ENCODE assay signal across 23 cellular contexts in genomic region chr1:51910182-51910581, GRCh38. TPM values are rescaled to one million over a fixed set of nuclear protein-coding genes. Genes with fewer than 3 reads are reported as not detected.
DNase-seq lines count a peak whose midpoint lies in the region; ATAC-seq and TF ChIP-seq lines count a peak whose summit lies in the region.
"Had no signal": no experiment of that assay in that cellular context is flagged by ENCODE, and none has a peak within 500 bp of the region (broad histone marks: within the 10 kb centered on the region; RNA-seq: fewer than 3 reads in every experiment).

No MANE protein-coding gene starts in this region.

- H3K79me2 ChIP-seq in SK-N-SH (ENCODE audit: insufficient read depth) = no peaks in the 10 kb centered on the region

- POLR2A ChIA-PET in SK-N-SH (lab: Yijun Ruan, JAX) = no interaction called here
- POLR2A ChIA-PET in WTC11 (lab: Charles Lee) = no interaction called here

- H2AFZ ChIP-seq in SK-N-SH (ENCODE audit: low read depth) = no peak overlapping the region
- H2AFZ ChIP-seq: GM23248 had no signal

- H3K27ac Mint-ChIP-seq in WTC11 = 0 out of 2 replicates have a peak overlapping the region, but pooled peaks have one; percentile 31
- H3K27ac Mint-ChIP-seq in nephron progenitor cell = no peak overlapping the region
- H3K27ac Mint-ChIP-seq: CD14-positive monocyte had no signal

- peaks cover 29% of the 10 kb centered on the region for H3K36me3 Mint-ChIP-seq in WTC11
- H3K36me3 Mint-ChIP-seq in nephron progenitor cell (ENCODE audit: low read depth) = no peaks in the 10 kb centered on the region
- H3K36me3 Mint-ChIP-seq: CD14-positive monocyte; CD4-positive, alpha-beta memory T cell had no signal

- no peak overlapping the region for H3K9ac ChIP-seq in SK-N-SH
- H3K9ac ChIP-seq: BLaER1, GM23248 had no signal

- CTCF ChIA-PET in SK-N-SH (lab: Yijun Ruan, JAX) (interaction anchor here (0.6 kb wide), 1 partner anchor 297 kb away, joined by 3 read pairs; no protein-coding TSS in a partner anchor), WTC11 (lab: Charles Lee) (interaction anchor here (1.1 kb wide), 2 partner anchors 13 to 16 kb away, joined by 3 to 4 read pairs; no protein-coding TSS in a partner anchor)

- no peak overlapping the region for H3K4me3 Mint-ChIP-seq in WTC11
- H3K4me3 Mint-ChIP-seq in nephron progenitor cell = no peak overlapping the region
- H3K4me3 Mint-ChIP-seq: CD14-positive monocyte; CD4-positive, alpha-beta memory T cell had no signal

- H3K27ac ChIP-seq in SK-N-SH (ENCODE audit: low read depth in 2 of 2, low read length in 1 of 2) = no peak overlapping the region; a peak in 1 of 4 replicates
- H3K27ac ChIP-seq: 22Rv1, A549, BLaER1, GM23248, HL-60 had no signal

- H3K4me1 ChIP-seq in SK-N-SH (ENCODE audit: control insufficient read depth in 1 of 2, insufficient read depth in 2 of 2, low read depth in 1 of 2, low read length in 1 of 2) = peaks cover 0 to 6% of the 10 kb centered on the region in 2 experiments; a peak in 2 of 4 replicates

- H3K4me1 Mint-ChIP-seq in WTC11 = peaks cover 19% of the 10 kb centered on the region
- peaks cover 14% of the 10 kb centered on the region for H3K4me1 Mint-ChIP-seq in nephron progenitor cell
- H3K4me1 Mint-ChIP-seq: CD14-positive monocyte had no signal

- no peak overlapping the region for H3K4me3 ChIP-seq in SK-N-SH (ENCODE audit: low read depth in 2 of 2, low read length in 1 of 2)
- H3K4me3 ChIP-seq: A549, BLaER1, GM12878, GM23248 had no signal

- TF ChIP-seq CTCF in SK-N-SH (IDR thresholded peaks at IDR 0.05) (no peak), WTC11 (IDR thresholded peaks at IDR 0.05) (no peak), nephron progenitor cell (IDR thresholded peaks at IDR 0.05) (no peak)

- H3K27me3 Mint-ChIP-seq in WTC11 (ENCODE audit: low read depth) = no peaks in the 10 kb centered on the region
- peaks cover 20% of the 10 kb centered on the region for H3K27me3 Mint-ChIP-seq in nephron progenitor cell (ENCODE audit: low read depth, poor library complexity)

- 69% methylated on average over 2 of the region's 2 CpGs for WGBS in SK-N-SH (ENCODE audit: low lambda C conversion rate)

- H3K9me3 Mint-ChIP-seq in WTC11 (peaks cover 6% of the 10 kb centered on the region), nephron progenitor cell (peaks cover 12% of the 10 kb centered on the region)

- ATAC-seq in SK-N-SH treated with all-trans-retinoic acid at 6 μM for 48 hours (peak; percentile 30), WTC11 (no peak), GM18517 (IDR thresholded peaks at IDR 0.05; ENCODE audit: unreplicated experiment) (no peak), GM21529 (IDR thresholded peaks at IDR 0.05; ENCODE audit: unreplicated experiment) (no peak)
- ATAC-seq: A549, GM12878, HCT116 had no signal

- no peaks in the 10 kb centered on the region for H3F3A ChIP-seq in SK-N-SH (replicated peaks; ENCODE audit: insufficient read depth)

- no peak for TF ChIP-seq EP300 in SK-N-SH (IDR thresholded peaks at IDR 0.05; ENCODE audit: borderline replicate concordance in 1 of 2, low read depth in 1 of 2, low read length in 1 of 2)

- no peak overlapping the region for H3K4me2 ChIP-seq in SK-N-SH
- H3K4me2 ChIP-seq: A549, BLaER1 had no signal

- no peak for TF ChIP-seq RAD21 in SK-N-SH (IDR thresholded peaks at IDR 0.05; ENCODE audit: low read length)

- no peaks in the 10 kb centered on the region for H3K9me2 ChIP-seq in SK-N-SH

- H4K20me1 ChIP-seq in SK-N-SH (ENCODE audit: insufficient read depth) = no peaks in the 10 kb centered on the region
- H4K20me1 ChIP-seq: BLaER1 had no signal

- H3K36me3 ChIP-seq in SK-N-SH (replicated peaks in 1 of 2; ENCODE audit: control insufficient read depth in 1 of 2, insufficient read depth in 2 of 2, low read length in 1 of 2) = peaks cover 0 to 10% of the 10 kb centered on the region in 2 experiments
- H3K36me3 ChIP-seq: BLaER1 had no signal

- H3K9me3 ChIP-seq in SK-N-SH = no peaks in the 10 kb centered on the region
- H3K9me3 ChIP-seq: A549 had no signal

- no peaks in the 10 kb centered on the region for H3K27me3 ChIP-seq in SK-N-SH (ENCODE audit: insufficient read depth)
- H3K27me3 ChIP-seq: BLaER1 had no signal

- DNase-seq in SK-N-SH (no peak), WTC11 (ENCODE audit: low spot score) (no peak), nephron progenitor cell (peak; percentile 8), NCI-H2196 treated with DMSO at 0.1 percent for 48 hours (lab: John Stamatoyannopoulos, UW; ENCODE audit: unreplicated experiment) (no peak), NCI-H2171 (lab: John Stamatoyannopoulos, UW) (no peak)
- DNase-seq: Calu3; CD4-positive, alpha-beta memory T cell; DMS 273 treated with DMSO at 0.1 percent for 48 hours; DMS53; DND-41; EL; GM23248; H7 had no signal

TF ChIP-seq in SK-N-SH treated with all-trans-retinoic acid at 6 μM for 48 hours, 23 proteins besides CTCF, POLR2A, EP300 and RAD21 (continues in another document):
- no peak for TF ChIP-seq OSR1 (CRISPR knock-in tag; IDR thresholded peaks at IDR 0.05)
- no peak for TF ChIP-seq ZFP30 (CRISPR knock-in tag; IDR thresholded peaks at IDR 0.05)
- no peak for TF ChIP-seq ZNF70 (CRISPR knock-in tag; IDR thresholded peaks at IDR 0.05)
- TF ChIP-seq, protein P1, sequence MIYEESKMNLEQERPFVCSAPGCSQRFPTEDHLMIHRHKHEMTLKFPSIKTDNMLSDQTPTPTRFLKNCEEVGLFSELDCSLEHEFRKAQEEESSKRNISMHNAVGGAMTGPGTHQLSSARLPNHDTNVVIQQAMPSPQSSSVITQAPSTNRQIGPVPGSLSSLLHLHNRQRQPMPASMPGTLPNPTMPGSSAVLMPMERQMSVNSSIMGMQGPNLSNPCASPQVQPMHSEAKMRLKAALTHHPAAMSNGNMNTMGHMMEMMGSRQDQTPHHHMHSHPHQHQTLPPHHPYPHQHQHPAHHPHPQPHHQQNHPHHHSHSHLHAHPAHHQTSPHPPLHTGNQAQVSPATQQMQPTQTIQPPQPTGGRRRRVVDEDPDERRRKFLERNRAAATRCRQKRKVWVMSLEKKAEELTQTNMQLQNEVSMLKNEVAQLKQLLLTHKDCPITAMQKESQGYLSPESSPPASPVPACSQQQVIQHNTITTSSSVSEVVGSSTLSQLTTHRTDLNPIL (CRISPR knock-in tag; IDR thresholded peaks at IDR 0.05; ENCODE audit: low read depth) = no peak

TF ChIP-seq in SK-N-SH, 30 proteins besides CTCF, POLR2A, EP300 and RAD21 (continues in another document):
- no peak for TF ChIP-seq RFX5 (IDR thresholded peaks at IDR 0.05; ENCODE audit: low read length)
- no peak for TF ChIP-seq USF2 (IDR thresholded peaks at IDR 0.05; ENCODE audit: borderline replicate concordance, low read depth, low read length)
- no peak for TF ChIP-seq PBX3 (IDR thresholded peaks at IDR 0.05)
- TF ChIP-seq GABPA (IDR thresholded peaks at IDR 0.05; ENCODE audit: low read depth) = no peak
- no peak for TF ChIP-seq RXRA (IDR thresholded peaks at IDR 0.05; ENCODE audit: borderline replicate concordance, low read depth)

TF ChIP-seq in WTC11, 78 proteins besides CTCF, POLR2A, EP300 and RAD21:
- TF ChIP-seq ZNF263 (CRISPR knock-in tag; IDR thresholded peaks at IDR 0.05; ENCODE audit: low read depth) = no peak
- no peak for TF ChIP-seq ELF4 (CRISPR knock-in tag; IDR thresholded peaks at IDR 0.05; ENCODE audit: low read depth)
- no peak for TF ChIP-seq ZNF317 (CRISPR knock-in tag; IDR thresholded peaks at IDR 0.05; ENCODE audit: borderline replicate concordance, low read depth)
- TF ChIP-seq ZNF512 (CRISPR knock-in tag; IDR thresholded peaks at IDR 0.05; ENCODE audit: borderline replicate concordance) = no peak
- no peak for TF ChIP-seq E2F4 (CRISPR knock-in tag; IDR thresholded peaks at IDR 0.05; ENCODE audit: borderline replicate concordance, low read depth)
TF ChIP-seq in WTC11: peak in this region for 0.

RNA-seq across cellular contexts. Expression of gene NRDC, which starts 31.7 kb away (rescaled TPM):
- polyA plus RNA-seq in SK-N-SH (2012; rRNA removed) = 83.9 and 84.8 TPM in 2 replicates
- polyA plus RNA-seq in SK-N-SH (2012; cell fraction: cytosol; rRNA removed) = 62.8 and 66.3 TPM in 2 replicates
- 223 and 292 TPM in 2 replicates for polyA plus RNA-seq in SK-N-SH (2012; cell fraction: nucleus; rRNA removed)
- 172 to 201 TPM (median 179 TPM) in 3 replicates for total RNA-seq in WTC11 (2021)
